In the genomic region with DNA sequence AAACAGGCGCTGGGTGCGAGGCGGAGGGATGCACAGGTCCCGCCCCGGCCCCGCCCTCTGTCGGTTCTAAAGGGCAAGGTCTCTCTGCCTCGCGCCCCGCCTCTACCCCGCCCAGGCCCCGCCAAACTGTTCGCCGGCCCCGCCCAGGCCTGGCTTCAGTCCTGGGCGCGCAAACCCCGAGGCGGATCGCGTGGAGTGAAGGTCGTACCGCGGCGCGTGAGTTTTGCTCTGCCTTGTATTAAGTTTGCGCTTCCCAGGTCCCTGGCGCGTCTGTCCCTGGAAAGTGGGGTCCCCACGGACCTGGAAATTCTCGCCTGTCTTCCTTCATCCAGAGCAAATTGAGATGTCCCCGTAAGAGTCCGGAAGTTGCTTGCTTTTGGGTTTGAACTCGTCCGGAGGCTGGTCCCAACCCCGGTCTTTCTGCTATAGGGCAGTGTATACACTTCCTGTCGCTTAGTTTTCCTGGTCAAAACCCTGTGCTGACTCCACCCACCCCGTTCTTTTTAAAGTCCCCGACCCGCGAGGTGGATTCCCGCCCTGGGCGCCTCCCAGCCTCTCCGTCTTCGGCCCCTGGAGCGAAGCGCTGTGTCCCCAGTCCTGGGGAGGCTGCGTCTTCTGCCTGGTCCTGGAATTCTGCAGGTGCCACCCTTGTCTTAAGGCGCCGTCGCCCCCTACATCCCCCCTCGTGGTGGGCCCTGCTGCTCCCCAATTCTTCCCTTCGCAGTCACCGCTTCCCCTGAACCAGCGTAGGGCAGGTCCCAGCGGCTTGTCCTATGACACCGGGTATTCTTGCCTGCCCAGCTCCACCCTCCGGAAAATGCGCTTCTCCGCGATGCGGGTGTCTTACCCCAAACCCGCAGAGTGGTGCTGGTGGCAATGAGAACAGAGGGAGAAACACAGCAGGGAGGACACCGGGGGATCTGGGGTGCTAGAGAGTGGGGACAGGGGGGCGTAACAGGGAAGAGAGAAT, we compare ENCODE assay signal across 8 cellular contexts. TPM values are rescaled to one million over a fixed set of nuclear protein-coding genes. Genes with fewer than 3 reads are reported as not detected.
A peak's percentile ranks its signal among the peaks of the same experiment; 100 is the strongest.
DNase-seq lines count a peak whose midpoint lies in the region; ATAC-seq and TF ChIP-seq lines count a peak whose summit lies in the region.

No MANE protein-coding gene starts in this region.

- peak overlapping the region; percentile 93 for H3K4me2 ChIP-seq in SU-DHL-6 (ENCODE audit: low read depth, low read length, poor library complexity, severe bottlenecking)

- H3K9me2 ChIP-seq in SU-DHL-6 (replicated peaks; ENCODE audit: insufficient read depth, low read length): no peaks in the 10 kb centered on the region

- H3K4me3 ChIP-seq in SU-DHL-6 (ENCODE audit: insufficient read depth, low read length, poor library complexity, severe bottlenecking) (peak overlapping the region; percentile 65), right atrium auricular region (peak overlapping the region; percentile 49 to 60), upper lobe of right lung (peak overlapping the region; percentile 56)

- DNase-seq in amniotic epithelial cell (ENCODE audit: low read depth) (peak; percentile 69), right atrium auricular region (ENCODE audit: low spot score) (peak; percentile 79), putamen (ENCODE audit: low spot score) (peak; percentile 76), upper lobe of right lung (peak; percentile 89), COR-L47 (lab: John Stamatoyannopoulos, UW) (no peak)

- H3K36me3 ChIP-seq in SU-DHL-6 (ENCODE audit: low read length): no peaks in the 10 kb centered on the region
- peaks cover 5% of the 10 kb centered on the region for H3K36me3 ChIP-seq in right atrium auricular region
- no peaks in the 10 kb centered on the region for H3K36me3 ChIP-seq in upper lobe of right lung

- TF ChIP-seq CTCF in SU-DHL-6 (IDR thresholded peaks at IDR 0.05; ENCODE audit: insufficient read depth, low read length, poor library complexity, severe bottlenecking): no peak
- peak in 1 of 2 donors; percentile 29 for TF ChIP-seq CTCF in right atrium auricular region (IDR thresholded peaks at IDR 0.05)
- TF ChIP-seq CTCF in upper lobe of right lung (IDR thresholded peaks at IDR 0.05): peak; percentile 16

- TF ChIP-seq POLR2A in GM10847 (IDR thresholded peaks at IDR 0.05; ENCODE audit: extremely low read depth, insufficient read length): peak; percentile 68

- peaks cover 0 to 13% of the 10 kb centered on the region in 2 donors for H3K4me1 ChIP-seq in right atrium auricular region
- H3K4me1 ChIP-seq in upper lobe of right lung: peaks cover 10% of the 10 kb centered on the region

- H3K9me3 ChIP-seq in SU-DHL-6 (ENCODE audit: insufficient read depth, low read length) (no peaks in the 10 kb centered on the region), right atrium auricular region (no peaks in the 10 kb centered on the region), upper lobe of right lung (no peaks in the 10 kb centered on the region)

- no peaks in the 10 kb centered on the region for H4K20me1 ChIP-seq in SU-DHL-6 (ENCODE audit: low read depth, low read length)

- H3K27ac ChIP-seq in SU-DHL-6 (ENCODE audit: low read depth, low read length) (peak overlapping the region; percentile 70), right atrium auricular region (peak overlapping the region; percentile 71 to 83), upper lobe of right lung (peak overlapping the region; percentile 30)

- H3K27me3 ChIP-seq in SU-DHL-6 (ENCODE audit: low read length): no peaks in the 10 kb centered on the region
- no peaks in the 10 kb centered on the region for H3K27me3 ChIP-seq in right atrium auricular region
- H3K27me3 ChIP-seq in upper lobe of right lung: no peaks in the 10 kb centered on the region

- ATAC-seq in HG02763 (IDR thresholded peaks at IDR 0.05; ENCODE audit: unreplicated experiment) (peak; percentile 88), upper lobe of right lung (peak; percentile 97)

- H3K79me2 ChIP-seq in SU-DHL-6 (ENCODE audit: insufficient read depth, low read length): peaks cover 47% of the 10 kb centered on the region

- peaks cover 13% of the 10 kb centered on the region; the same call in 1 of the 2 replicates for H3F3A ChIP-seq in SU-DHL-6 (ENCODE audit: insufficient read depth)

- H3K9ac ChIP-seq in SU-DHL-6 (ENCODE audit: low read length): peak overlapping the region; percentile 70

- intact Hi-C loops in upper lobe of right lung (cut with DNase I): no loop called here

- peak overlapping the region; percentile 77 for H2AFZ ChIP-seq in SU-DHL-6 (ENCODE audit: low read depth, low read length, severe bottlenecking)

RNA-seq across cellular contexts. Expression of a gene that starts 8.6 kb away (rescaled TPM):
- total RNA-seq in right atrium auricular region (10 to 100 TPM; 22.0 to 30.3 TPM), upper lobe of right lung (33.3 TPM)

RNA-seq across cellular contexts. Expression of a gene that starts 34.0 kb away (rescaled TPM):
- 10 to 100 TPM; 12.7 to 13.6 TPM for total RNA-seq in right atrium auricular region
- 18.5 TPM for total RNA-seq in upper lobe of right lung
